Comparison of ENCODE assay signal across 9 cellular contexts in the genomic region with DNA sequence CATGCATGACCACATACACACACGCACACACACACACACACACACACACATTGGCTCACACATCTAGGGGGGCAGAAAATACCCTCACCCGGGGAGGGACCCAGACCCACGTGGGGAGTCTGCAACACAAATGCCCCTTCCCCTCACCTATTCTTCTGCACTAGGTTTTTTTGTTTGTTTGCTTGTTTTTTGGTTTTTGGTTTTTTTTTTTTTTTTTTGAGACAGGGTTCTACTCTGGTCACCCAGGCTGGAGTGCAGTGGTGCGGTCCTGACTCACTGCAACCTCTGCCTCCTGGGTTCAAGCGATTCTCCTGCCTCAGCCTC. TPM values are rescaled to one million over a fixed set of nuclear protein-coding genes. Genes with fewer than 3 reads are reported as not detected.
DNase-seq lines count a peak whose midpoint lies in the region; ATAC-seq and TF ChIP-seq lines count a peak whose summit lies in the region.
"Had no signal": no experiment of that assay in that cellular context is flagged by ENCODE, and none has a peak within 500 bp of the region (broad histone marks: within the 10 kb centered on the region; RNA-seq: fewer than 3 reads in every experiment).

No MANE protein-coding gene starts in this region.

- H3K4me3 Mint-ChIP-seq in activated naive CD4-positive, alpha-beta T cell treated with anti-CD3 and anti-CD28 coated beads for 36 hours = peak overlapping the region; percentile 67

- H3K27me3 ChIP-seq in effector memory CD4-positive, alpha-beta T cell (replicated peaks; ENCODE audit: control insufficient read depth, insufficient read depth, low read length, poor library complexity, severe bottlenecking) = no peaks in the 10 kb centered on the region
- H3K27me3 ChIP-seq in upper lobe of right lung (no peaks in the 10 kb centered on the region), ascending aorta (no peaks in the 10 kb centered on the region)

- no peak for DNase-seq in activated naive CD4-positive, alpha-beta T cell treated with anti-CD3 and anti-CD28 coated beads for 36 hours
- DNase-seq in activated naive CD4-positive, alpha-beta T cell (lab: John Stamatoyannopoulos, UW) = no peak
- DNase-seq in effector memory CD4-positive, alpha-beta T cell = no peak
- DNase-seq in upper lobe of right lung (no peak), ascending aorta (ENCODE audit: low spot score in 2 of 2) (no peak), NCI-H1694 (lab: John Stamatoyannopoulos, UW) (no peak)

- peaks cover 10% of the 10 kb centered on the region for H3K4me1 ChIP-seq in effector memory CD4-positive, alpha-beta T cell (ENCODE audit: control insufficient read depth, insufficient read depth, low read length, poor library complexity, severe bottlenecking)
- H3K4me1 ChIP-seq in upper lobe of right lung (peaks cover 8% of the 10 kb centered on the region), ascending aorta (no peaks in the 10 kb centered on the region)

- TF ChIP-seq CTCF in upper lobe of right lung (IDR thresholded peaks at IDR 0.05) = no peak
- no peak for TF ChIP-seq CTCF in ascending aorta (IDR thresholded peaks at IDR 0.05)

- no peaks in the 10 kb centered on the region for H3K9me3 ChIP-seq in KOPT-K1 (ENCODE audit: insufficient read depth, low read length, poor library complexity, severe bottlenecking)
- H3K9me3 ChIP-seq in effector memory CD4-positive, alpha-beta T cell (ENCODE audit: control insufficient read depth, low read length) = no peaks in the 10 kb centered on the region
- H3K9me3 ChIP-seq in upper lobe of right lung = no peaks in the 10 kb centered on the region
- no peaks in the 10 kb centered on the region for H3K9me3 ChIP-seq in ascending aorta

- peaks cover 27% of the 10 kb centered on the region for H3K4me1 Mint-ChIP-seq in activated naive CD4-positive, alpha-beta T cell treated with anti-CD3 and anti-CD28 coated beads for 36 hours (ENCODE audit: low read depth)

- no peak overlapping the region for H3K27ac Mint-ChIP-seq in activated naive CD4-positive, alpha-beta T cell treated with anti-CD3 and anti-CD28 coated beads for 36 hours

- CTCF ChIA-PET in activated naive CD4-positive, alpha-beta T cell treated with anti-CD3 and anti-CD28 coated beads for 36 hours (lab: Charles Lee) = interaction anchor here (0.7 to 5.4 kb wide), 10 partner anchors 8 to 157 kb away, joined by 3 to 64 read pairs (median 4); no protein-coding TSS in a partner anchor

- H3K36me3 Mint-ChIP-seq in activated naive CD4-positive, alpha-beta T cell treated with anti-CD3 and anti-CD28 coated beads for 36 hours (ENCODE audit: low read depth) = no peaks in the 10 kb centered on the region

- ATAC-seq in upper lobe of right lung = peak; percentile 35
- no peak for ATAC-seq in GM19035 (IDR thresholded peaks at IDR 0.05; ENCODE audit: unreplicated experiment)

- H3K27me3 Mint-ChIP-seq in activated naive CD4-positive, alpha-beta T cell treated with anti-CD3 and anti-CD28 coated beads for 36 hours (ENCODE audit: low read depth) = peaks cover 2% of the 10 kb centered on the region

- H3K4me3 ChIP-seq in effector memory CD4-positive, alpha-beta T cell (ENCODE audit: insufficient read depth, low read depth, low read length, poor library complexity, severe bottlenecking) = peak overlapping the region; percentile 24
- H3K4me3 ChIP-seq in upper lobe of right lung = no peak overlapping the region
- H3K4me3 ChIP-seq in ascending aorta = no peak overlapping the region
- H3K4me3 ChIP-seq: skin epidermis had no signal

- intact Hi-C loops in activated naive CD4-positive, alpha-beta T cell treated with anti-CD3 and anti-CD28 coated beads for 36 hours (cut with micrococcal nuclease) = loop anchor here (1.0 to 2.0 kb wide), 4 partner anchors 11 to 338 kb away; a partner anchor contains a TSS
- intact Hi-C loops in upper lobe of right lung (cut with DNase I) = no loop called here
- intact Hi-C loops in ascending aorta (cut with DNase I) = no loop called here

- H3K36me3 ChIP-seq in KOPT-K1 (ENCODE audit: insufficient read depth, low read length) (no peaks in the 10 kb centered on the region), upper lobe of right lung (no peaks in the 10 kb centered on the region), ascending aorta (no peaks in the 10 kb centered on the region)
- no peaks in the 10 kb centered on the region for H3K36me3 ChIP-seq in effector memory CD4-positive, alpha-beta T cell (ENCODE audit: control insufficient read depth, insufficient read depth, low read length)

- H3K27ac ChIP-seq in KOPT-K1 (ENCODE audit: low read depth, low read length, poor library complexity, severe bottlenecking) (peak overlapping the region; percentile 77), upper lobe of right lung (no peak overlapping the region), ascending aorta (no peak overlapping the region)
- H3K27ac ChIP-seq in effector memory CD4-positive, alpha-beta T cell (ENCODE audit: insufficient read depth, low read length, poor library complexity, severe bottlenecking) = no peak overlapping the region

- no peaks in the 10 kb centered on the region for H3K9me3 Mint-ChIP-seq in activated naive CD4-positive, alpha-beta T cell treated with anti-CD3 and anti-CD28 coated beads for 36 hours

RNA-seq across cellular contexts. Expression of a gene that starts 28.4 kb away (rescaled TPM):
- 10 to 100 TPM; 41.8 to 46.6 TPM for total RNA-seq in activated naive CD4-positive, alpha-beta T cell treated with anti-CD3 and anti-CD28 coated beads for 36 hours
- total RNA-seq in upper lobe of right lung = 10.9 TPM
- 20.8 TPM for total RNA-seq in ascending aorta
